ENCODE assay signal across 5 cellular contexts in genomic region chr20:45912344-45912682, GRCh38. TPM values are rescaled to one million over a fixed set of nuclear protein-coding genes. Genes with fewer than 3 reads are reported as not detected.
DNase-seq lines count a peak whose midpoint lies in the region; ATAC-seq and TF ChIP-seq lines count a peak whose summit lies in the region.

No MANE protein-coding gene starts in this region.

- WGBS in esophagus squamous epithelium, 2 donors, result 8 to 21% methylated on average over 4 of the region's 4 CpGs
- WGBS in spleen, 5 donors, result 25 to 37% (median 32%) methylated on average over 4 of the region's 4 CpGs

- no peaks in the 10 kb centered on the region for H3K9me3 ChIP-seq in esophagus squamous epithelium
- H3K9me3 ChIP-seq in spleen, result no peaks in the 10 kb centered on the region

- TF ChIP-seq POLR2A in esophagus squamous epithelium (IDR thresholded peaks at IDR 0.05) (no peak), spleen (IDR thresholded peaks at IDR 0.05) (no peak)

- peaks cover 0 to 13% (median 0%) of the 10 kb centered on the region in 3 donors for H3K36me3 ChIP-seq in esophagus squamous epithelium
- no peaks in the 10 kb centered on the region for H3K36me3 ChIP-seq in spleen

- H3K4me3 ChIP-seq in esophagus squamous epithelium (peak overlapping the region; percentile 41 to 79 (median 54)), spleen (peak overlapping the region in 6 of 8 donors; percentile 35 to 78 (median 46))

- CTCF ChIA-PET in RWPE1 (lab: Yijun Ruan, JAX), result no interaction called here

- no peaks in the 10 kb centered on the region for H3K27me3 ChIP-seq in esophagus squamous epithelium
- peaks cover 0 to 36% (median 5%) of the 10 kb centered on the region in 7 donors for H3K27me3 ChIP-seq in spleen (replicated peaks in 1 of 7)

- TF ChIP-seq CTCF in RWPE1 (conservative IDR thresholded peaks at IDR 0.05; ENCODE audit: low read depth) (no peak), esophagus squamous epithelium (IDR thresholded peaks at IDR 0.05) (no peak), spleen (IDR thresholded peaks at IDR 0.05 in 8 of 11, conservative IDR thresholded peaks at IDR 0.05 in 3 of 11) (no peak)

- intact Hi-C loops in esophagus squamous epithelium (cut with DNase I) (no loop called here), spleen (cut with DNase I; ENCODE audit: low total_unique reads) (no loop called here)

- DNase-seq in RWPE1 (ENCODE audit: low spot score), result no peak
- no peak for DNase-seq in esophagus squamous epithelium (lab: John Stamatoyannopoulos, UW)
- no peak for DNase-seq in spleen
- no peak for DNase-seq in NCI-H2196 (lab: John Stamatoyannopoulos, UW; ENCODE audit: unreplicated experiment)

- H3K4me1 ChIP-seq in esophagus squamous epithelium (peaks cover 0 to 49% (median 25%) of the 10 kb centered on the region in 3 donors), spleen (peaks cover 14 to 59% (median 34%) of the 10 kb centered on the region in 6 donors)

- ATAC-seq in HG02870 (IDR thresholded peaks at IDR 0.05; ENCODE audit: unreplicated experiment), result no peak

- H3K27ac ChIP-seq in RWPE1, result peak overlapping the region; percentile 79
- peak overlapping the region; percentile 80 to 93 (median 86) for H3K27ac ChIP-seq in esophagus squamous epithelium
- H3K27ac ChIP-seq in spleen, result peak overlapping the region in 6 of 8 donors; percentile 56 to 86 (median 80)

- POLR2A ChIA-PET in RWPE1 (lab: Yijun Ruan, JAX; ENCODE audit: low non-redundant PET), result no interaction called here

RNA-seq across cellular contexts. Expression of gene PLTP, which starts 0.4 kb away (rescaled TPM):
- total RNA-seq in esophagus squamous epithelium (100 to 1,000 TPM in 2 of 4 donors, 10 to 100 TPM in 1, 1 to 10 TPM in 1; 5.9 to 248 (median 92.6) TPM), spleen (100 to 1,000 TPM in 2 of 7 donors, 10 to 100 TPM in 5; 19.2 to 430 (median 46.7) TPM)
- 10 to 100 TPM in 2 of 3 donors, 1 to 10 TPM in 1; 7.5 to 58.2 (median 16.7) TPM for polyA plus RNA-seq in spleen

RNA-seq across cellular contexts. Expression of gene CTSA, which starts 21.2 kb away (rescaled TPM):
- 10 to 100 TPM; 44.5 to 74.8 (median 56.8) TPM for total RNA-seq in esophagus squamous epithelium
- total RNA-seq in spleen, result 100 to 1,000 TPM; 162 to 203 (median 183) TPM
- polyA plus RNA-seq in spleen, result 100 to 1,000 TPM in 1 of 3 donors, 10 to 100 TPM in 2; 56.6 to 105 (median 65.8) TPM

RNA-seq across cellular contexts. Expression of gene NEURL2, which starts 21.3 kb away (rescaled TPM):
- 1 to 10 TPM; 4.1 to 6.5 (median 5.5) TPM for total RNA-seq in esophagus squamous epithelium
- total RNA-seq in spleen, result 10 to 100 TPM in 2 of 7 donors, 1 to 10 TPM in 5; 3.3 to 19.4 (median 6.4) TPM
- polyA plus RNA-seq in spleen, result 1 to 10 TPM; 2.7 to 4.4 (median 3.5) TPM

RNA-seq across cellular contexts. Expression of gene PCIF1, which starts 22.2 kb away (rescaled TPM):
- 10 to 100 TPM; 10.4 to 36.8 (median 16.4) TPM for total RNA-seq in esophagus squamous epithelium
- 10 to 100 TPM; 41.2 to 61.9 (median 52.4) TPM for total RNA-seq in spleen
- 10 to 100 TPM; 25.1 to 33.8 (median 31.0) TPM for polyA plus RNA-seq in spleen

RNA-seq across cellular contexts. Expression of gene SPATA25, which starts 24.9 kb away (rescaled TPM):
- total RNA-seq in esophagus squamous epithelium (1 to 10 TPM in 2 of 4 donors, not detected in 2; 1.1 to 1.3 TPM), spleen (10 to 100 TPM in 1 of 7 donors, 1 to 10 TPM in 6; 1.5 to 11.5 (median 4.0) TPM)
- polyA plus RNA-seq in spleen, result 1 to 10 TPM in 1 of 3 donors, under 1 TPM in 2; 0.41 to 3.1 (median 0.46) TPM
